ENCODE assay signal across 24 cellular contexts in the genomic region with DNA sequence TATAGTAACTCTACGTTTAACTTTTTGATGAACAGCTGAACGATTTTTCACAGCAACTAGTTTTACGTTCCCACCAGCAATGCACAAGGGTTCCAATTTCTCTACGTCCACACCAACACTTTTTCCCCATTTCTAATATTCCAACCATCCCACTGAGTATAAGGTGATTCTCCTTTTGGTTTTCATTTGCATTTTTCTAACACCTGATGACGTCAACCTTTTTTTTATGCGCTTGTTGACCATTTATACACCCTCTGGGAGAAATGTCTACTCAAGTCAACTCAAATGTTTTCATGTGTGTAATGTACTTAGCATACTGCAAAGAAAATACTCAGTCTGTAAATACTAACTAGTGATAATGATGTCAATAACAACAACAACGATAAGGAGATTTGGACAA.
DNase-seq lines count a peak whose midpoint lies in the region; FAIRE-seq and TF ChIP-seq lines count a peak whose summit lies in the region.
"Had no signal": no experiment of that assay in that cellular context is flagged by ENCODE, and none has a peak within 500 bp of the region (broad histone marks: within the 10 kb centered on the region; RNA-seq: fewer than 3 reads in every experiment).

No MANE protein-coding gene starts in this region.

- no peak overlapping the region for H2AFZ ChIP-seq in H1 (ENCODE audit: low read length)

- H3K4me1 ChIP-seq in HUES48 (ENCODE audit: control insufficient read depth, insufficient read depth, low read length), result peaks cover 37% of the 10 kb centered on the region
- peaks cover 0 to 5% (median 3%) of the 10 kb centered on the region in 4 experiments; a peak in 3 of 7 replicates for H3K4me1 ChIP-seq in H1 (replicated peaks in 1 of 4; ENCODE audit: control insufficient read depth in 3 of 4, insufficient read depth in 4 of 4, low read length in 3 of 4)
- H3K4me1 ChIP-seq: BLaER1 had no signal

- no peak overlapping the region for H2BK20ac ChIP-seq in H1 (ENCODE audit: low read length)

- H3K18ac ChIP-seq in H1 (ENCODE audit: extremely low read depth, low read length), result no peak overlapping the region

- H4K5ac ChIP-seq in H1 (ENCODE audit: insufficient read length, low read depth, low read length), result no peak overlapping the region

- DNase-seq in HTR-8/SVneo (ENCODE audit: insufficient read length, low spot score), result no peak
- no peak for DNase-seq in H1 (ENCODE audit: low read depth in 1 of 2, low spot score in 2 of 2)
- no peak for DNase-seq in GDM1 (lab: John Stamatoyannopoulos, UW)
- no peak for DNase-seq in RPMI8226
- DNase-seq: 8988T; ACHN; C1 segment of cervical spinal cord; CD4-positive, alpha-beta memory T cell; CD4-positive, CD25-positive, alpha-beta regulatory T cell; CD8-positive, alpha-beta memory T cell; COR-L47; DMS 273 treated with DMSO at 0.1 percent for 48 hours; DMS153; DMS53; DMS79; DND-41; EL; GF-D8 had no signal

- H4K8ac ChIP-seq in H1 (ENCODE audit: extremely low read depth, insufficient read depth, low read length), result no peak overlapping the region

- no peak overlapping the region for H2BK5ac ChIP-seq in H1 (ENCODE audit: low read depth, low read length)

- no peak for TF ChIP-seq CTCF in H1 (IDR thresholded peaks at IDR 0.05; ENCODE audit: control extremely low read depth in 1 of 3, insufficient read depth in 1 of 3, low read depth in 1 of 3, low read length in 3 of 3)

- H3K36me3 ChIP-seq in HUES48 (ENCODE audit: control insufficient read depth, insufficient read depth, low read length) (no peaks in the 10 kb centered on the region), H1 (ENCODE audit: control insufficient read depth in 2 of 4, insufficient read depth in 4 of 4, low read length in 3 of 4) (no peaks in the 10 kb centered on the region)
- H3K36me3 ChIP-seq: BE2C, BLaER1 had no signal

- peak; percentile 80 for FAIRE-seq in HTR-8/SVneo (lab: Jason Lieb, UNC)
- no peak for FAIRE-seq in H1 (lab: Jason Lieb, UNC)
- FAIRE-seq: A204.1, GM12891, GM19239 had no signal

- H2AK5ac ChIP-seq in H1 (ENCODE audit: low read depth, low read length), result peak overlapping the region; percentile 78; the same call in 1 of the 2 replicates

- H4K91ac ChIP-seq in H1 (replicated peaks; ENCODE audit: insufficient read length, low read length), result no peak overlapping the region

- H3K9me3 ChIP-seq in HUES48 (ENCODE audit: control insufficient read depth, insufficient read depth, low read length) (no peaks in the 10 kb centered on the region), H1 (ENCODE audit: insufficient read depth in 2 of 2, low read depth in 1 of 2, low read length in 1 of 2) (no peaks in the 10 kb centered on the region)
- H3K9me3 ChIP-seq: BE2C, BLaER1 had no signal

- no peak overlapping the region for H2BK120ac ChIP-seq in H1 (replicated peaks; ENCODE audit: low read depth, low read length)

- no peak overlapping the region for H3K56ac ChIP-seq in H1 (replicated peaks; ENCODE audit: insufficient read length, low read depth, low read length)

- H3K4ac ChIP-seq in H1 (replicated peaks; ENCODE audit: insufficient read length, low read depth, low read length), result no peak overlapping the region

- H3K27ac ChIP-seq in HUES48 (ENCODE audit: low read depth, low read length), result peak overlapping the region; percentile 53
- no peak overlapping the region for H3K27ac ChIP-seq in H1 (ENCODE audit: low read depth, low read length)
- H3K27ac ChIP-seq: BLaER1 had no signal

- no peak for TF ChIP-seq EP300 in H1 (IDR thresholded peaks at IDR 0.05; ENCODE audit: borderline replicate concordance in 1 of 2, low read depth in 2 of 2, low read length in 2 of 2)

- POLR2A ChIA-PET in H1 (lab: Charles Lee; ENCODE audit: partially characterized antibody), result no interaction called here

- H3K23ac ChIP-seq in H1 (ENCODE audit: insufficient read length), result no peak overlapping the region

- 90% methylated on average over 7 of the region's 7 CpGs; no CpG with 5 or more reads in 1 of the 2 experiments for WGBS in H1 (ENCODE audit: extremely low coverage in 1 of 2, insufficient coverage in 1 of 2, insufficient read length in 1 of 2, insufficient replicate concordance in 2 of 2, low coverage in 1 of 2, low lambda C conversion rate in 2 of 2, missing lambda C conversion rate in 1 of 2), 2 experiments

- no peaks in the 10 kb centered on the region for H3K79me2 ChIP-seq in H1 (ENCODE audit: control insufficient read depth in 1 of 2, insufficient read depth in 2 of 2, low read length in 2 of 2)

- CTCF ChIA-PET in H1 (lab: Charles Lee; ENCODE audit: partially characterized antibody), result no interaction called here

- H2BK15ac ChIP-seq in H1 (ENCODE audit: low read length), result no peak overlapping the region

- H3K79me1 ChIP-seq in H1 (ENCODE audit: low read depth, low read length), result no peaks in the 10 kb centered on the region

- H2BK12ac ChIP-seq in H1 (ENCODE audit: low read depth, low read length), result no peak overlapping the region

- no peak overlapping the region for H3K14ac ChIP-seq in H1 (ENCODE audit: insufficient read length)

- no peak for TF ChIP-seq RAD21 in H1 (IDR thresholded peaks at IDR 0.05 in 1 of 2, conservative IDR thresholded peaks at IDR 0.05 in 1 of 2; ENCODE audit: low read depth in 2 of 2, low read length in 2 of 2)

- no peaks in the 10 kb centered on the region for H4K20me1 ChIP-seq in H1 (replicated peaks in 1 of 2; ENCODE audit: control insufficient read depth in 1 of 2, insufficient read depth in 2 of 2, low read length in 2 of 2)
- H4K20me1 ChIP-seq: BLaER1 had no signal

- no peak for TF ChIP-seq POLR2A in H1 (IDR thresholded peaks at IDR 0.05; ENCODE audit: control extremely low read depth in 1 of 2, low read depth in 2 of 2, low read length in 2 of 2)

- no peak overlapping the region for H3K9ac ChIP-seq in HUES48 (ENCODE audit: low read depth, low read length)
- no peak overlapping the region for H3K9ac ChIP-seq in H1 (replicated peaks in 1 of 4; ENCODE audit: extremely low read depth in 1 of 4, low read depth in 3 of 4, low read length in 3 of 4)
- H3K9ac ChIP-seq: BLaER1 had no signal

- no peaks in the 10 kb centered on the region; the same call in 1 of the 2 replicates for H3K23me2 ChIP-seq in H1 (ENCODE audit: low read depth, low read length)

- H3K4me3 ChIP-seq in HUES48 (ENCODE audit: low read depth, low read length) (no peak overlapping the region), H1 (ENCODE audit: extremely low read depth in 1 of 4, insufficient read depth in 2 of 4, low read depth in 3 of 4, low read length in 4 of 4) (no peak overlapping the region)
- H3K4me3 ChIP-seq: BLaER1 had no signal

- H3K4me2 ChIP-seq in H1 (ENCODE audit: insufficient read depth in 1 of 2, low read depth in 2 of 2, low read length in 2 of 2), result no peak overlapping the region
- H3K4me2 ChIP-seq: BLaER1 had no signal

- H3K27me3 ChIP-seq in HUES48 (ENCODE audit: control insufficient read depth, insufficient read depth, low read length) (no peaks in the 10 kb centered on the region), H1 (replicated peaks in 1 of 4; ENCODE audit: control insufficient read depth in 3 of 4, extremely low read depth in 1 of 4, insufficient read depth in 3 of 4, low read length in 3 of 4) (no peaks in the 10 kb centered on the region)
- H3K27me3 ChIP-seq: BE2C, BLaER1 had no signal

TF ChIP-seq in H1, 55 proteins besides CTCF, POLR2A, EP300 and RAD21:
- TF ChIP-seq SP1 (IDR thresholded peaks at IDR 0.05; ENCODE audit: low read depth, low read length), result no peak
- no peak for TF ChIP-seq FOSL1 (IDR thresholded peaks at IDR 0.05; ENCODE audit: insufficient read depth, low read depth, low read length)
- no peak for TF ChIP-seq ASH2L (IDR thresholded peaks at IDR 0.05; ENCODE audit: low read length)
- TF ChIP-seq BCL11A (IDR thresholded peaks at IDR 0.05; ENCODE audit: low read depth in 2 of 2, low read length in 2 of 2), result no peak
- no peak for TF ChIP-seq YY1 (IDR thresholded peaks at IDR 0.05; ENCODE audit: low read depth, low read length)
- TF ChIP-seq GABPA (IDR thresholded peaks at IDR 0.05; ENCODE audit: borderline replicate concordance, insufficient read depth, low read length), result no peak
- no peak for TF ChIP-seq BACH1 (IDR thresholded peaks at IDR 0.05; ENCODE audit: low read length)
- no peak for TF ChIP-seq TBP (IDR thresholded peaks at IDR 0.05; ENCODE audit: low read depth, low read length)
- no peak for TF ChIP-seq EGR1 (IDR thresholded peaks at IDR 0.05; ENCODE audit: borderline replicate concordance, low read depth, low read length)
- no peak for TF ChIP-seq NRF1 (IDR thresholded peaks at IDR 0.05; ENCODE audit: low read depth, low read length)
- TF ChIP-seq CREB1 (IDR thresholded peaks at IDR 0.05), result no peak
- TF ChIP-seq HDAC2 (IDR thresholded peaks at IDR 0.05; ENCODE audit: borderline replicate concordance in 1 of 2, low read depth in 2 of 2, low read length in 2 of 2), result no peak
- no peak for TF ChIP-seq CBX8 (IDR thresholded peaks at IDR 0.05; ENCODE audit: borderline replicate concordance, low read depth, low read length)
- TF ChIP-seq SAP30 (IDR thresholded peaks at IDR 0.05; ENCODE audit: insufficient read depth, insufficient replicate concordance, low read length), result no peak
- no peak for TF ChIP-seq SIN3A (conservative IDR thresholded peaks at IDR 0.05 in 1 of 2, IDR thresholded peaks at IDR 0.05 in 1 of 2; ENCODE audit: low read depth in 1 of 2, low read length in 2 of 2)
- TF ChIP-seq, protein P1, sequence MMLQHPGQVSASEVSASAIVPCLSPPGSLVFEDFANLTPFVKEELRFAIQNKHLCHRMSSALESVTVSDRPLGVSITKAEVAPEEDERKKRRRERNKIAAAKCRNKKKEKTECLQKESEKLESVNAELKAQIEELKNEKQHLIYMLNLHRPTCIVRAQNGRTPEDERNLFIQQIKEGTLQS (IDR thresholded peaks at IDR 0.05; ENCODE audit: insufficient read depth, low read depth, low read length), result no peak
- no peak for TF ChIP-seq TEAD4 (IDR thresholded peaks at IDR 0.05; ENCODE audit: low read depth, low read length)
- no peak for TF ChIP-seq KDM5A (IDR thresholded peaks at IDR 0.05; ENCODE audit: low read length)
